28 cellular contexts compared by ENCODE assay signal in genomic region chr4:113232194-113232593, GRCh38.
DNase-seq lines count a peak whose midpoint lies in the region; ATAC-seq, FAIRE-seq and TF ChIP-seq lines count a peak whose summit lies in the region.
"Had no signal": no experiment of that assay in that cellular context is flagged by ENCODE, and none has a peak within 500 bp of the region (broad histone marks: within the 10 kb centered on the region; RNA-seq: fewer than 3 reads in every experiment).

No MANE protein-coding gene starts in this region.

- DNase-seq in H54 (ENCODE audit: insufficient read length, low spot score), result no peak
- peak; percentile 32 for DNase-seq in brain microvascular endothelial cell
- peak; percentile 17 for DNase-seq in hepatic stellate cell (ENCODE audit: low spot score)
- DNase-seq in Ammon's horn (ENCODE audit: low spot score), result no peak
- DNase-seq in epidermal melanocyte (ENCODE audit: insufficient read length, low spot score), result no peak
- DNase-seq: activated CD4-positive, alpha-beta T cell treated with anti-CD3 and anti-CD28 coated beads for 48 hours; activated T-cell treated with anti-CD3 and anti-CD28 coated beads, Interleukin-2, amount 50 U/mL, for 24 hours; CD4-positive, alpha-beta T cell; cortex of kidney; H7; islet precursor cell; KBM-7; lower lobe of right lung; MG63; NCI-H1417; NCI-H2081; NCI-H345; SHP77; stimulated activated naive CD8-positive, alpha-beta T cell treated with anti-CD3 and anti-CD28 coated beads, Interleukin-15, Interleukin-2, amounts not matched to agents 100 U/mL and 50 U/mL, for 24 hours; SW 1271; T1000; testis; WERI-Rb-1 had no signal

- TF ChIP-seq CTCF in brain microvascular endothelial cell (IDR thresholded peaks at IDR 0.05; ENCODE audit: low read depth, low read length, missing control alignments), result no peak

- TF ChIP-seq POLR2A in H54 (IDR thresholded peaks at IDR 0.05; ENCODE audit: low read depth, low read length), result no peak

- no peaks in the 10 kb centered on the region for H3K9me3 ChIP-seq in skeletal muscle satellite cell (replicated peaks; ENCODE audit: low read length)
- H3K9me3 ChIP-seq: lower lobe of right lung, MG63, testis had no signal

- peak overlapping the region; percentile 16 for H3K9ac ChIP-seq in skeletal muscle satellite cell (ENCODE audit: low read depth, low read length)

- H3K4me1 ChIP-seq in skeletal muscle satellite cell (ENCODE audit: control insufficient read depth, insufficient read depth, low read length), result peaks cover 11% of the 10 kb centered on the region
- H3K4me1 ChIP-seq: lower lobe of right lung, testis had no signal

- in situ Hi-C loops in brain microvascular endothelial cell (cut with HindIII; ENCODE audit: low pct_ligation_motif_present, low sequenced_read_pairs), result no loop called here

- ATAC-seq in GM19395 (IDR thresholded peaks at IDR 0.05; ENCODE audit: unreplicated experiment), result no peak
- ATAC-seq: esophagus mucosa; lower lobe of right lung; Panc1; stimulated activated naive CD8-positive, alpha-beta T cell treated with anti-CD3 and anti-CD28 coated beads, Interleukin-15, Interleukin-2, amounts not matched to agents 100 U/mL and 50 U/mL, for 24 hours had no signal

- H3K4me3 ChIP-seq in brain microvascular endothelial cell (ENCODE audit: low read depth, low read length), result no peak overlapping the region
- H3K4me3 ChIP-seq in skeletal muscle satellite cell (ENCODE audit: low read length), result no peak overlapping the region
- H3K4me3 ChIP-seq: lower lobe of right lung, MG63, testis had no signal

- FAIRE-seq in H54 (lab: Jason Lieb, UNC), result peak; percentile 58
- FAIRE-seq: D721Med had no signal

- H3K27me3 ChIP-seq in brain microvascular endothelial cell (replicated peaks), result no peaks in the 10 kb centered on the region
- no peaks in the 10 kb centered on the region for H3K27me3 ChIP-seq in skeletal muscle satellite cell (ENCODE audit: control insufficient read depth, insufficient read depth, low read length)
- H3K27me3 ChIP-seq: MG63, testis had no signal

- peak overlapping the region; percentile 54 for H3K4me2 ChIP-seq in skeletal muscle satellite cell (ENCODE audit: low read length)

- no peak overlapping the region for H3K27ac ChIP-seq in brain microvascular endothelial cell
- H3K27ac ChIP-seq: lower lobe of right lung, testis, WERI-Rb-1 had no signal

- no peaks in the 10 kb centered on the region for H3K36me3 ChIP-seq in brain microvascular endothelial cell (replicated peaks)
- no peaks in the 10 kb centered on the region for H3K36me3 ChIP-seq in skeletal muscle satellite cell (ENCODE audit: insufficient read depth, low read length)
- H3K36me3 ChIP-seq: lower lobe of right lung, MG63, WERI-Rb-1 had no signal

Comparison
In these comparisons a context has a peak if more than half of its experiments do, and no peak if none do; other contexts are left out.
1. DNase-seq: peak in brain microvascular endothelial cell (single experiment) and hepatic stellate cell (single experiment); none in H54 (single experiment), Ammon's horn (single experiment) and epidermal melanocyte (single experiment).